Comparison of ENCODE assay signal across 1 cellular context in the genomic region with DNA sequence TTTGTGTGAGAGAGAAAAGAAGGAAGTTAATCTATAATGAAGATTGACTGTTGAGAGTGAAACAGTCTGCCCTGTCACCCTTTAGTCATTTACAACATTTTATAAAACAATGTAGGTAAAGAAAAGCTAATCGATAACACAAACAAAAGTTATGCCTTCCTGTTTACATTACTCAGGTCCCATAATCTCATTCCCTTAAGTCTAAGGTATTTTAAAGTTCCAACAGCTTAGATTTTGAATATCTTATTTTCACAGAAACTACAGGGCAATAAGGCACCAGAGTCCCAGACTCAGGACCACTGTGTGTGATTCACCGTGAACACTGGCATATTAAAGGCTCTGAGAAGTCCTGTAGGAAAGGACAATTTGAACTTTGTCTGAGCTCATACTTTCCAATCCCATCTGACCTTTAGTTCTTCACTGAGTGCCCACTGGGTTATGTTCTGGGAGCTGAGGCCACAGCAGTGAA.
TF ChIP-seq lines count a peak whose summit lies in the region.

No MANE protein-coding gene starts in this region.

TF ChIP-seq in K562, 482 proteins besides CTCF, POLR2A, EP300 and RAD21:
- TF ChIP-seq RBM25 (IDR thresholded peaks at IDR 0.05; ENCODE audit: low read depth, low read length, severe bottlenecking) (peak; percentile 68), ZNF239 (CRISPR knock-in tag; IDR thresholded peaks at IDR 0.05) (peak; percentile 92)
